Comparison of ENCODE assay signal across 14 cellular contexts in the genomic region with DNA sequence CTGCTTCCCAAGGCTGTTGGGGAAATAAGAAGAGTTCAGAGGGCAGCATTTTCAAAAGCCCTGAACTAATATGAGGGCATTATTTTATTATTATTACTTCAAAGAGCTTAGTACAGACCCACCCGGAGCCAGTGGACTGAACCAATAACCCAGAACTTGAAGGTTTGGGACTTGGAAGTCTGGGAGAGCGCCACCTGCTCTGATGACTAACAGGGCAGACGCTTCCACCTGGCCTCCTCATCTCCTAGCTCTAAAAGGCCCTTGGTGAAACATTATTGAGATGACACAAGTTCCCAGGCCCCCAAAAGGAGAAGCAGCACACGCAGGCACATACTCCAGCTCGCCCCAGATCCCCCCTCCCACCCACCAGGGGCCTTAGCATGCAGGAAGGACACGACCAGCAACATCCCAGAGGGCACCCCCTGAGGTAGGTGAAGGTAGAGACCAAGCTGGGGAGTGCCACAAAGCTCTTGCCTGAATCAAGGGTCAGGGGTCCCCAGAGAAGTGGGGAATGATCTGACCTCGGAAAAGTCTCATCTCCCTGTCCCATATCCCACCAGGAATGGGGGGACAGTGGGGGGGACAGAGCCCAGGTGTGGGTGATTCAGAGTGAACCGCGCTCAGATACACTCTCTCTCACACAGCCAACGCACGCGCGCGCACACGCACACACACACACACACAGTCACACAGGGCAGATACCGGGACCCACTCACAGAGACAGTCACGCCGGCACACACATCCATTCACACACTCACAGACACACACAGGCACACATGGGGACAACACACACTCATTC. TPM values are rescaled to one million over a fixed set of nuclear protein-coding genes. Genes with fewer than 3 reads are reported as not detected.
DNase-seq lines count a peak whose midpoint lies in the region; TF ChIP-seq lines count a peak whose summit lies in the region.
"Had no signal": no experiment of that assay in that cellular context is flagged by ENCODE, and none has a peak within 500 bp of the region (broad histone marks: within the 10 kb centered on the region; RNA-seq: fewer than 3 reads in every experiment).

No MANE protein-coding gene starts in this region.

- H3K9me3 Mint-ChIP-seq in neural progenitor cell, result no peaks in the 10 kb centered on the region

- H3K79me2 ChIP-seq in Karpas-422 (ENCODE audit: low read length) (no peaks in the 10 kb centered on the region), neural progenitor cell (ENCODE audit: low read depth) (no peaks in the 10 kb centered on the region)

- H3K4me3 ChIP-seq in Karpas-422 (ENCODE audit: low read length), result peak overlapping the region; percentile 74
- H3K4me3 ChIP-seq in neural progenitor cell, result peak overlapping the region; percentile 89

- H3K36me3 ChIP-seq in Karpas-422 (ENCODE audit: insufficient read depth, low read length), result no peaks in the 10 kb centered on the region
- no peaks in the 10 kb centered on the region for H3K36me3 ChIP-seq in neural progenitor cell
- H3K36me3 ChIP-seq: thyroid gland had no signal

- DNase-seq in NCI-H1417 (lab: John Stamatoyannopoulos, UW) (peak in 2 of 3 experiments; percentile 42 to 58), NCI-H1417 treated with DMSO at 0.1 percent for 48 hours (lab: John Stamatoyannopoulos, UW) (no peak), Karpas-422 (no peak), cerebellum (ENCODE audit: low spot score) (peak; percentile 68), neural progenitor cell (ENCODE audit: low spot score) (no peak), EL (no peak), RPMI8226 (no peak), AML-193 (lab: John Stamatoyannopoulos, UW) (no peak)
- DNase-seq: activated CD8-positive, alpha-beta memory T cell treated with anti-CD3 and anti-CD28 coated beads for 24 hours; GOT3; NK-92 treated with Interleukin-12 subunit alpha and Interleukin-12 subunit beta, amount 100 ng/mL, for 24 hours; stimulated activated CD4-positive, alpha-beta T cell treated with anti-CD3 and anti-CD28 coated beads, Interleukin-12 subunit alpha, Interleukin-12 subunit beta, amount 100 ng/mL, for 4 hours; thyroid gland had no signal

- H3K9ac ChIP-seq in Karpas-422 (ENCODE audit: low read length), result peak overlapping the region; percentile 74
- no peak overlapping the region for H3K9ac ChIP-seq in neural progenitor cell

- H3K4me2 ChIP-seq in Karpas-422 (ENCODE audit: low read depth, low read length, poor library complexity, severe bottlenecking) (peak overlapping the region; percentile 70), neural progenitor cell (peak overlapping the region; percentile 100)

- H3K27me3 ChIP-seq in Karpas-422 (ENCODE audit: low read length) (no peaks in the 10 kb centered on the region), neural progenitor cell (peaks cover 98% of the 10 kb centered on the region)

- H3K27me3 Mint-ChIP-seq in neural progenitor cell (ENCODE audit: insufficient read depth, low read depth), result peaks cover 47% of the 10 kb centered on the region

- H3F3A ChIP-seq in neural progenitor cell (ENCODE audit: low read depth), result peaks cover 9% of the 10 kb centered on the region

- peak overlapping the region; percentile 29; the same call in 1 of the 2 replicates for H3K27ac ChIP-seq in Karpas-422 (ENCODE audit: low read length)
- no peak overlapping the region for H3K27ac ChIP-seq in neural progenitor cell
- H3K27ac ChIP-seq: HL-60, thyroid gland had no signal

- peaks cover 6% of the 10 kb centered on the region for H3K4me1 Mint-ChIP-seq in neural progenitor cell

- H4K20me1 ChIP-seq in Karpas-422 (ENCODE audit: insufficient read depth, low read depth, low read length) (no peaks in the 10 kb centered on the region; the same call in 1 of the 2 replicates), neural progenitor cell (ENCODE audit: low read depth) (peaks cover 46% of the 10 kb centered on the region)

- peak overlapping the region; percentile 89 for H3K4me3 Mint-ChIP-seq in neural progenitor cell

- no peak for TF ChIP-seq CTCF in neural progenitor cell (IDR thresholded peaks at IDR 0.05)

- H2AFZ ChIP-seq in Karpas-422 (ENCODE audit: low read length) (no peak overlapping the region), neural progenitor cell (replicated peaks) (no peak overlapping the region)

- H3K4me1 ChIP-seq in Karpas-422 (ENCODE audit: low read length) (peaks cover 62% of the 10 kb centered on the region), neural progenitor cell (peaks cover 4% of the 10 kb centered on the region)

- H3K36me3 Mint-ChIP-seq in neural progenitor cell, result no peaks in the 10 kb centered on the region

- no peaks in the 10 kb centered on the region for H3K9me3 ChIP-seq in Karpas-422 (ENCODE audit: low read length)
- H3K9me3 ChIP-seq in neural progenitor cell (ENCODE audit: low read depth), result no peaks in the 10 kb centered on the region
- H3K9me3 ChIP-seq: thyroid gland had no signal

- H3K27ac Mint-ChIP-seq in neural progenitor cell, result no peak overlapping the region

- H3K9me2 ChIP-seq in Karpas-422 (replicated peaks; ENCODE audit: insufficient read depth, low read length), result no peaks in the 10 kb centered on the region

RNA-seq across cellular contexts. Expression of a gene that starts 1.2 kb away (rescaled TPM):
- 4.1 and 9.5 TPM in 2 replicates for total RNA-seq in Karpas-422 (2014; rRNA removed; shearing (Covaris generic); ENCODE audit: low replicate concordance)
- 15.5 TPM for total RNA-seq in cerebellum
- 0.65 TPM in 1 of 2 replicates, not detected in the other for total RNA-seq in neural progenitor cell (ENCODE audit: low replicate concordance)

RNA-seq across cellular contexts. Expression of a gene that starts 56.9 kb away (rescaled TPM):
- 27.5 and 66.5 TPM in 2 replicates for total RNA-seq in Karpas-422 (2014; rRNA removed; shearing (Covaris generic); ENCODE audit: low replicate concordance)
- 6.2 TPM for total RNA-seq in cerebellum
- 17.7 and 28.8 TPM in 2 replicates for total RNA-seq in neural progenitor cell (ENCODE audit: low replicate concordance)

Comparison
In these comparisons a context has a peak if more than half of its experiments do, and no peak if none do; other contexts are left out.
1. DNase-seq: peak in NCI-H1417 (2 of 3) and cerebellum (single experiment); none in NCI-H1417 treated with DMSO at 0.1 percent for 48 hours (single experiment), Karpas-422 (single experiment), neural progenitor cell (single experiment), EL (single experiment), RPMI8226 (single experiment) and AML-193 (0 of 2).